8 cellular contexts compared by ENCODE assay signal in the genomic region with DNA sequence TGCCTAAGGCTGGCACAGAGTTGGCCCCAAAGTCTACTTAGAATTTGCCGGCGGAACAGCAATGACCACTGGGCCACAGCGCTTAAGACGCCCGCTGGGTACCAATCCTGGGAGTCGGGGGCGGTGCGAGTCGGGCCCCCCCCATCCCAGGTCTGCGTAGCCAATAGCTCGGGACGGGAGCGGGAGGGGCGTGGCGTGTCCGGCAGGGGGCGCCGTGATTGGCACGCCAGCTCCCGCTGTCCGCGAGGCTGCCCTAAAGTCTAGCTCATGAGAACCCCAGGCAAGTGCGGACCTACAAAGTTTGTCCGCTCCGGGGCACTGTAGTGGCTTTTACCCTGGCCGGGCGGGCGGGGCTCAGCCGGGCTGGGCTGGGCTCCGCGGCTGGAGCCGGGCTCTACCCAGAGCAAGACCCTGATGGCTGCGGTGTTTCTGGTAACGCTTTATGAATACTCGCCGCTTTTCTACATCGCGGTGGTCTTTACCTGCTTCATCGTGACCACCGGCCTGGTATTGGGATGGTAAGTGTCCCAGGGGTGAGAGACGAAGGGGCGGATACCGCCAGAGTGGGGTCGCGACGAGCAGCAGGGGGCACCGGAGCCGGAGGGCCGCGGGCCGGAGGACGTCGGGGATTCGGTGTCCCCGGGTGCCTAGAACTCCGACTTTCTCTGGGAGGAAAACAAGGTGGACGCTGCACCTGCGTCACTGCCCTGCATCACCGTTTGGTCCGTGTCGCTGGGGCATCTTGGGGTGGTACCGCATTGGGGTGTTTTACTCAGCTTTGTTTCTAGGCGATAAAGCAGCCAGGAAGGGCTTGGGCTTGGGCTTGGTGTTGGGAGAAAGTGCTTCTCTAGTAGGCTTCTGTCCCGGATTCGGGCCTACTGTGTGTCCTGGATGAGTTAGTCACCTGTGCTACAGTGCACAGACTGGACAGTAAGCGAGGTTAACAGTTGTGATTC. TPM values are rescaled to one million over a fixed set of nuclear protein-coding genes. Genes with fewer than 3 reads are reported as not detected.
DNase-seq lines count a peak whose midpoint lies in the region; TF ChIP-seq lines count a peak whose summit lies in the region.

Gene CGRRF1 (plus strand): TSS at position 361 of the 956 bp plus-strand sequence. CDS start 54 bp downstream, at position 415.

- peak; percentile 98 for DNase-seq in COR-L47 (lab: John Stamatoyannopoulos, UW)
- peak; percentile 96 for DNase-seq in GM20000 (ENCODE audit: low spot score)
- DNase-seq in HT-29 (ENCODE audit: low spot score): peak; percentile 92
- DNase-seq in NK-92 treated with Interleukin-12 subunit alpha and Interleukin-12 subunit beta, amount 100 ng/mL, for 24 hours (lab: John Stamatoyannopoulos, UW): peak; percentile 97
- peak; percentile 99 for DNase-seq in activated CD8-positive, alpha-beta memory T cell treated with anti-CD3 and anti-CD28 coated beads for 24 hours
- DNase-seq in effector CD8-positive, alpha-beta T cell (lab: John Stamatoyannopoulos, UW): peak; percentile 93
- DNase-seq in medulla oblongata (ENCODE audit: extremely low spot score): peak; percentile 98
- peak; percentile 90 for DNase-seq in stimulated activated CD8-positive, alpha-beta memory T cell treated with anti-CD3 and anti-CD28 coated beads, Interleukin-12 subunit alpha, Interleukin-12 subunit beta, amount 100 ng/mL, for 1 hour (ENCODE audit: low read depth)

- TF ChIP-seq CTCF in GM20000 (IDR thresholded peaks at IDR 0.05; ENCODE audit: extremely low read depth, missing control alignments): peak; percentile 5

RNA-seq across cellular contexts. Expression of gene CGRRF1, which starts in this region (rescaled TPM):
- total RNA-seq in HT-29 (2014; rRNA removed; shearing (Covaris generic)): 1.1 and 2.6 TPM in 2 replicates

Comparison
In these comparisons a context has a peak if more than half of its experiments do, and no peak if none do; other contexts are left out.
1. Peak in every context shown above with its lines: DNase-seq.